ENCODE assay signal across 33 cellular contexts in the genomic region with DNA sequence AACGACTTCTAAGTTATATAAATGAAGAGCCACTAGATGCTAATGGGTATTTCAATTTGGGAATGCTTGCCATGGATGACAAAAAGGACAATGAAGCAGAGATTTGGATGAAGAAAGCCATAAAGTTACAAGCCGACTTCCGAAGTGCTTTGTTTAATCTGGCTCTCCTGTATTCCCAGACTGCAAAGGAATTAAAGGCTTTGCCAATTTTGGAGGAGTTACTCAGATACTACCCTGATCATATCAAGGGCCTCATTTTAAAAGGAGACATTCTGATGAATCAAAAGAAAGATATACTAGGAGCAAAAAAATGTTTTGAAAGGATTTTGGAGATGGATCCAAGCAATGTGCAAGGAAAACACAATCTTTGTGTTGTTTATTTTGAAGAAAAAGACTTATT.
"Had no signal": no experiment of that assay in that cellular context is flagged by ENCODE, and none has a peak within 500 bp of the region (broad histone marks: within the 10 kb centered on the region; RNA-seq: fewer than 3 reads in every experiment).

No MANE protein-coding gene starts in this region.

- ATAC-seq: activated CD4-positive, alpha-beta T cell treated with anti-CD3 and anti-CD28 coated beads for 36 hours; activated CD8-positive, alpha-beta memory T cell treated with anti-CD3 and anti-CD28 coated beads, Interleukin-2, amount 10 ng/mL, durations not matched to agents 7 days and 5 days; activated CD8-positive, alpha-beta T cell treated with anti-CD3 and anti-CD28 coated beads, Interleukin-2, amount 10 ng/mL, durations not matched to agents 7 days and 5 days; activated T-helper 17 cell treated with anti-CD3 and anti-CD28 coated beads, Interleukin-2, amount 50 U/mL, for 72 hours; esophagus mucosa; foreskin keratinocyte; gastrocnemius medialis; heart left ventricle; T-cell had no signal

- H3K4me3 Mint-ChIP-seq: activated CD4-positive, alpha-beta memory T cell treated with anti-CD3 and anti-CD28 coated beads for 36 hours; activated CD4-positive, alpha-beta T cell treated with anti-CD3 and anti-CD28 coated beads for 36 hours; activated CD4-positive, alpha-beta T cell treated with anti-CD3 and anti-CD28 coated beads, Interleukin-2, amount 10 ng/mL, durations not matched to agents 24 days and 14 days; activated CD8-positive, alpha-beta memory T cell treated with anti-CD3 and anti-CD28 coated beads, Interleukin-2, amount 10 ng/mL, durations not matched to agents 7 days and 5 days; activated CD8-positive, alpha-beta T cell treated with anti-CD3 and anti-CD28 coated beads, Interleukin-2, amount 10 ng/mL, durations not matched to agents 7 days and 5 days; activated naive CD8-positive, alpha-beta T cell; activated T-helper 17 cell treated with anti-CD3 and anti-CD28 coated beads, Interleukin-2, amount 50 U/mL, for 72 hours; central memory CD8-positive, alpha-beta T cell; dendritic cell treated with granulocyte-macrophage colony-stimulating factor and Interleukin-4, amounts not matched to agents 40 ng/mL and 50 ng/mL, for 4 days; endodermal cell; T-cell; T-helper 1 cell treated with Interleukin-12 subunit alpha and Interleukin-12 subunit beta and Interleukin-4 antibody, amounts not matched to agents 30 μg/mL and 1 μg/mL, for 36 hours; T-helper 2 cell treated with Interferon-gamma antibody and Interleukin-4, amounts not matched to agents 5 μg/mL and 100 μg/mL, for 36 hours had no signal

- DNase-seq: activated CD4-positive, alpha-beta memory T cell treated with anti-CD3 and anti-CD28 coated beads for 36 hours; activated CD4-positive, alpha-beta T cell treated with anti-CD3 and anti-CD28 coated beads for 36 hours; activated CD4-positive, alpha-beta T cell treated with anti-CD3 and anti-CD28 coated beads, Interleukin-2, amount 10 ng/mL, durations not matched to agents 24 days and 14 days; activated CD4-positive, CD25-positive, alpha-beta regulatory T cell; activated CD4-positive, CD25-positive, alpha-beta regulatory T cell treated with anti-CD3 and anti-CD28 coated beads, Interleukin-2, amount 50 U/mL, for 72 hours; activated CD8-positive, alpha-beta memory T cell treated with anti-CD3 and anti-CD28 coated beads, Interleukin-2, amount 10 ng/mL, durations not matched to agents 7 days and 5 days; activated CD8-positive, alpha-beta memory T cell treated with anti-CD3 and anti-CD28 coated beads, Interleukin-2, amount 50 U/mL, for 4 hours; activated CD8-positive, alpha-beta T cell treated with anti-CD3 and anti-CD28 coated beads, Interleukin-2, amount 10 ng/mL, durations not matched to agents 7 days and 5 days; activated effector memory CD4-positive, alpha-beta T cell treated with Interleukin-2 at 50 U/mL for 16 hours; activated gamma-delta T cell treated with Interleukin-2 at 50 U/mL for 16 hours; activated naive CD4-positive, alpha-beta T cell treated with anti-CD3 and anti-CD28 coated beads, Interleukin-2, amount 50 U/mL, for 16 hours; activated naive CD4-positive, alpha-beta T cell treated with Interleukin-2 at 50 U/mL for 16 hours; activated T-cell treated with anti-CD3 and anti-CD28 coated beads, Interleukin-2, amount 50 U/mL, for 1 hour; amniotic stem cell; anterior cingulate cortex; brain microvascular endothelial cell; dorsolateral prefrontal cortex; effector memory CD4-positive, alpha-beta T cell; endodermal cell; foreskin keratinocyte; gastrocnemius medialis; glutamatergic neuron; heart left ventricle; T-cell; T1000; WERI-Rb-1 had no signal

- H3K27ac Mint-ChIP-seq: activated CD4-positive, alpha-beta memory T cell treated with anti-CD3 and anti-CD28 coated beads for 36 hours; activated CD4-positive, alpha-beta T cell treated with anti-CD3 and anti-CD28 coated beads for 36 hours; activated CD4-positive, alpha-beta T cell treated with anti-CD3 and anti-CD28 coated beads, Interleukin-2, amount 10 ng/mL, durations not matched to agents 24 days and 14 days; activated CD8-positive, alpha-beta memory T cell treated with anti-CD3 and anti-CD28 coated beads, Interleukin-2, amount 10 ng/mL, durations not matched to agents 7 days and 5 days; activated CD8-positive, alpha-beta T cell treated with anti-CD3 and anti-CD28 coated beads, Interleukin-2, amount 10 ng/mL, durations not matched to agents 7 days and 5 days; activated naive CD8-positive, alpha-beta T cell; activated T-helper 17 cell treated with anti-CD3 and anti-CD28 coated beads, Interleukin-2, amount 50 U/mL, for 72 hours; dendritic cell treated with granulocyte-macrophage colony-stimulating factor and Interleukin-4, amounts not matched to agents 40 ng/mL and 50 ng/mL, for 4 days; endodermal cell; T-cell; T-helper 1 cell treated with Interleukin-12 subunit alpha and Interleukin-12 subunit beta and Interleukin-4 antibody, amounts not matched to agents 30 μg/mL and 1 μg/mL, for 36 hours; T-helper 2 cell treated with Interferon-gamma antibody and Interleukin-4, amounts not matched to agents 5 μg/mL and 100 μg/mL, for 36 hours had no signal

- H3K9me3 Mint-ChIP-seq: activated CD4-positive, alpha-beta memory T cell treated with anti-CD3 and anti-CD28 coated beads for 36 hours; activated CD4-positive, alpha-beta T cell treated with anti-CD3 and anti-CD28 coated beads, Interleukin-2, amount 10 ng/mL, durations not matched to agents 24 days and 14 days; activated T-helper 17 cell treated with anti-CD3 and anti-CD28 coated beads, Interleukin-2, amount 50 U/mL, for 72 hours; central memory CD8-positive, alpha-beta T cell; dendritic cell treated with granulocyte-macrophage colony-stimulating factor and Interleukin-4, amounts not matched to agents 40 ng/mL and 50 ng/mL, for 4 days; endodermal cell; T-cell; T-helper 1 cell treated with Interleukin-12 subunit alpha and Interleukin-12 subunit beta and Interleukin-4 antibody, amounts not matched to agents 30 μg/mL and 1 μg/mL, for 36 hours; T-helper 2 cell treated with Interferon-gamma antibody and Interleukin-4, amounts not matched to agents 5 μg/mL and 100 μg/mL, for 36 hours had no signal

- H3K4me1 Mint-ChIP-seq: activated CD4-positive, alpha-beta T cell treated with anti-CD3 and anti-CD28 coated beads for 36 hours; activated CD4-positive, alpha-beta T cell treated with anti-CD3 and anti-CD28 coated beads, Interleukin-2, amount 10 ng/mL, durations not matched to agents 24 days and 14 days; activated CD8-positive, alpha-beta memory T cell treated with anti-CD3 and anti-CD28 coated beads, Interleukin-2, amount 10 ng/mL, durations not matched to agents 7 days and 5 days; activated T-helper 17 cell treated with anti-CD3 and anti-CD28 coated beads, Interleukin-2, amount 50 U/mL, for 72 hours; central memory CD8-positive, alpha-beta T cell; T-cell had no signal

- H3K27me3 Mint-ChIP-seq: activated CD4-positive, alpha-beta memory T cell treated with anti-CD3 and anti-CD28 coated beads for 36 hours; activated CD4-positive, alpha-beta T cell treated with anti-CD3 and anti-CD28 coated beads for 36 hours; activated CD4-positive, alpha-beta T cell treated with anti-CD3 and anti-CD28 coated beads, Interleukin-2, amount 10 ng/mL, durations not matched to agents 24 days and 14 days; activated CD8-positive, alpha-beta memory T cell treated with anti-CD3 and anti-CD28 coated beads, Interleukin-2, amount 10 ng/mL, durations not matched to agents 7 days and 5 days; activated naive CD8-positive, alpha-beta T cell; activated T-helper 17 cell treated with anti-CD3 and anti-CD28 coated beads, Interleukin-2, amount 50 U/mL, for 72 hours; central memory CD8-positive, alpha-beta T cell; dendritic cell treated with granulocyte-macrophage colony-stimulating factor and Interleukin-4, amounts not matched to agents 40 ng/mL and 50 ng/mL, for 4 days; T-cell had no signal
